Comparison of ENCODE assay signal across 8 cellular contexts in genomic region chr5:322281-322941, GRCh38.
A peak's percentile ranks its signal among the peaks of the same experiment; 100 is the strongest.
DNase-seq lines count a peak whose midpoint lies in the region; ATAC-seq and TF ChIP-seq lines count a peak whose summit lies in the region.

No MANE protein-coding gene starts in this region.

- H3K4me3 ChIP-seq in HL-60 (replicated peaks; ENCODE audit: insufficient read depth, low read length) (peak overlapping the region; percentile 50), parathyroid adenoma (ENCODE audit: low read depth, low read length) (no peak overlapping the region)

- peaks cover 49% of the 10 kb centered on the region for H3K27me3 Mint-ChIP-seq in central memory CD8-positive, alpha-beta T cell

- H3K27ac ChIP-seq in HL-60 (replicated peaks) = peak overlapping the region; percentile 85
- no peak overlapping the region for H3K27ac ChIP-seq in parathyroid adenoma

- TF ChIP-seq CTCF in HL-60 (IDR thresholded peaks at IDR 0.05; ENCODE audit: insufficient read depth, low read length) = no peak
- TF ChIP-seq CTCF in parathyroid adenoma (IDR thresholded peaks at IDR 0.05) = no peak

- H3K36me3 ChIP-seq in parathyroid adenoma (ENCODE audit: control insufficient read depth, insufficient read depth, low read length) = no peaks in the 10 kb centered on the region

- no peaks in the 10 kb centered on the region for H3K9me3 ChIP-seq in parathyroid adenoma (ENCODE audit: control insufficient read depth, low read length)

- H3K27me3 ChIP-seq in HL-60 (ENCODE audit: insufficient read depth, poor library complexity, severe bottlenecking) = no peaks in the 10 kb centered on the region
- H3K27me3 ChIP-seq in parathyroid adenoma (ENCODE audit: control insufficient read depth, insufficient read depth, low read length) = no peaks in the 10 kb centered on the region

- no peaks in the 10 kb centered on the region for H3K9me3 Mint-ChIP-seq in central memory CD8-positive, alpha-beta T cell

- H2AFZ ChIP-seq in parathyroid adenoma = no peak overlapping the region

- H3K4me1 ChIP-seq in parathyroid adenoma = peaks cover 8% of the 10 kb centered on the region

- peak overlapping the region; percentile 27 for H3K4me2 ChIP-seq in parathyroid adenoma (ENCODE audit: low read length)

- H3K79me2 ChIP-seq in parathyroid adenoma = no peaks in the 10 kb centered on the region

- H3K4me3 Mint-ChIP-seq in central memory CD8-positive, alpha-beta T cell = peak overlapping the region; percentile 45

- peaks cover 4% of the 10 kb centered on the region for H3K36me3 Mint-ChIP-seq in central memory CD8-positive, alpha-beta T cell (ENCODE audit: insufficient read depth)

- peak; percentile 73 for DNase-seq in activated CD8-positive, alpha-beta memory T cell treated with anti-CD3 and anti-CD28 coated beads for 24 hours
- DNase-seq in activated CD8-positive, alpha-beta memory T cell treated with anti-CD3 and anti-CD28 coated beads, Interleukin-2, amount 50 U/mL, for 4 hours = no peak
- DNase-seq in HL-60 (ENCODE audit: low read depth in 1 of 2, low spot score in 1 of 2) = peak in 1 of 2 experiments; percentile 54
- no peak for DNase-seq in central memory CD8-positive, alpha-beta T cell (ENCODE audit: low spot score in 2 of 2)
- no peak for DNase-seq in SIG-M5 treated with dmso at 0.1 percent for 504 hours (lab: John Stamatoyannopoulos, UW; ENCODE audit: unreplicated experiment)
- no peak for DNase-seq in cerebellar cortex (ENCODE audit: low spot score)

- H3K27ac Mint-ChIP-seq in central memory CD8-positive, alpha-beta T cell (ENCODE audit: low read depth) = no peak overlapping the region

- ATAC-seq in central memory CD8-positive, alpha-beta T cell (replicated peaks; ENCODE audit: extremely low read depth, poor library complexity, severe bottlenecking) = no peak
- ATAC-seq in HG03045 (IDR thresholded peaks at IDR 0.05; ENCODE audit: unreplicated experiment) = no peak

- H3K9ac ChIP-seq in parathyroid adenoma = no peak overlapping the region

- H3K4me1 Mint-ChIP-seq in central memory CD8-positive, alpha-beta T cell = no peaks in the 10 kb centered on the region
